ENCODE assay signal across 1 cellular context in genomic region chr10:83469719-83470336, GRCh38.
TF ChIP-seq lines count a peak whose summit lies in the region.

No MANE protein-coding gene starts in this region.

TF ChIP-seq in H1, 55 proteins besides CTCF, POLR2A, EP300 and RAD21 (continued from another document):
- TF ChIP-seq CHD7 (IDR thresholded peaks at IDR 0.05; ENCODE audit: insufficient replicate concordance, low read length) (no peak), CEBPB (IDR thresholded peaks at IDR 0.05; ENCODE audit: low read depth, low read length) (peak; percentile 82; the same call in 1 of the 2 replicates)
